Comparison of ENCODE assay signal across 43 cellular contexts in genomic region chr12:4401108-4401507, GRCh38. TPM values are rescaled to one million over a fixed set of nuclear protein-coding genes. Genes with fewer than 3 reads are reported as not detected.
"Had no signal": no experiment of that assay in that cellular context is flagged by ENCODE, and none has a peak within 500 bp of the region (broad histone marks: within the 10 kb centered on the region; RNA-seq: fewer than 3 reads in every experiment).

No MANE protein-coding gene starts in this region.

- H3K9me3 Mint-ChIP-seq: activated naive CD4-positive, alpha-beta T cell treated with anti-CD3 and anti-CD28 coated beads for 36 hours; activated naive CD4-positive, alpha-beta T cell treated with anti-CD3 and anti-CD28 coated beads, Interleukin-2, amount 10 ng/mL, durations not matched to agents 7 days and 5 days; activated naive CD4-positive, alpha-beta T cell treated with anti-CD3 and anti-CD28 coated beads, Interleukin-2, amount 50 U/mL, for 24 hours; activated naive CD4-positive, alpha-beta T cell treated with anti-CD3 and anti-CD28 coated beads, Interleukin-2, amount 50 U/mL, for 72 hours; activated naive CD8-positive, alpha-beta T cell treated with anti-CD3 and anti-CD28 coated beads, Interleukin-2, amount 10 ng/mL, durations not matched to agents 7 days and 5 days; activated naive CD8-positive, alpha-beta T cell treated with anti-CD3 and anti-CD28 coated beads, Interleukin-2, amount 50 U/mL, for 24 hours; activated T-cell treated with anti-CD3 and anti-CD28 coated beads, Interleukin-2, amount 50 U/mL, for 24 hours; activated T-cell treated with anti-CD3 and anti-CD28 coated beads, Interleukin-2, amount 50 U/mL, for 4 hours; activated T-cell treated with anti-CD3 and anti-CD28 coated beads, Interleukin-2, amount 50 U/mL, for 72 hours; activated T-helper 1 cell treated with anti-CD3 and anti-CD28 coated beads, Interleukin-12 subunit alpha, Interleukin-12 subunit beta, Interleukin-2, Interleukin-4 antibody, amounts not matched to agents 30 ng/mL and 10 ng/mL and 1 ng/mL, durations not matched to agents 14 hours and 24 hours and 36 hours; activated T-helper 17 cell treated with anti-CD3 and anti-CD28 coated beads, Interleukin-2, amount 50 U/mL, for 72 hours; activated T-helper 2 cell treated with anti-CD3 and anti-CD28 coated beads, Interferon-gamma antibody, Interleukin-2, Interleukin-4, amounts not matched to agents 10 μg/mL and 5 μg/mL and 100 μg/mL, durations not matched to agents 14 hours and 24 hours and 36 hours; central memory CD8-positive, alpha-beta T cell had no signal

- H3K36me3 Mint-ChIP-seq: activated naive CD4-positive, alpha-beta T cell treated with anti-CD3 and anti-CD28 coated beads, Interleukin-2, amount 10 ng/mL, durations not matched to agents 7 days and 5 days; activated naive CD4-positive, alpha-beta T cell treated with anti-CD3 and anti-CD28 coated beads, Interleukin-2, amount 50 U/mL, for 24 hours; activated naive CD4-positive, alpha-beta T cell treated with anti-CD3 and anti-CD28 coated beads, Interleukin-2, amount 50 U/mL, for 72 hours; activated naive CD8-positive, alpha-beta T cell; activated naive CD8-positive, alpha-beta T cell treated with anti-CD3 and anti-CD28 coated beads for 36 hours; activated naive CD8-positive, alpha-beta T cell treated with anti-CD3 and anti-CD28 coated beads, Interleukin-2, amount 10 ng/mL, durations not matched to agents 7 days and 5 days; brain had no signal

- FAIRE-seq: astrocyte, bronchial epithelial cell had no signal

- H3K4me3 Mint-ChIP-seq: activated naive CD4-positive, alpha-beta T cell treated with anti-CD3 and anti-CD28 coated beads for 36 hours; activated naive CD4-positive, alpha-beta T cell treated with anti-CD3 and anti-CD28 coated beads, Interleukin-2, amount 10 ng/mL, durations not matched to agents 7 days and 5 days; activated naive CD4-positive, alpha-beta T cell treated with anti-CD3 and anti-CD28 coated beads, Interleukin-2, amount 50 U/mL, for 24 hours; activated naive CD8-positive, alpha-beta T cell; activated naive CD8-positive, alpha-beta T cell treated with anti-CD3 and anti-CD28 coated beads for 36 hours; activated naive CD8-positive, alpha-beta T cell treated with anti-CD3 and anti-CD28 coated beads, Interleukin-2, amount 10 ng/mL, durations not matched to agents 7 days and 5 days; activated naive CD8-positive, alpha-beta T cell treated with anti-CD3 and anti-CD28 coated beads, Interleukin-2, amount 50 U/mL, for 24 hours; activated T-cell treated with anti-CD3 and anti-CD28 coated beads, Interleukin-2, amount 50 U/mL, for 24 hours; activated T-cell treated with anti-CD3 and anti-CD28 coated beads, Interleukin-2, amount 50 U/mL, for 4 hours; activated T-cell treated with anti-CD3 and anti-CD28 coated beads, Interleukin-2, amount 50 U/mL, for 72 hours; activated T-helper 1 cell treated with anti-CD3 and anti-CD28 coated beads, Interleukin-12 subunit alpha, Interleukin-12 subunit beta, Interleukin-2, Interleukin-4 antibody, amounts not matched to agents 30 ng/mL and 10 ng/mL and 1 ng/mL, durations not matched to agents 14 hours and 24 hours and 36 hours; activated T-helper 17 cell treated with anti-CD3 and anti-CD28 coated beads, Interleukin-2, amount 50 U/mL, for 72 hours; brain; central memory CD8-positive, alpha-beta T cell had no signal

- H3K4me1 ChIP-seq: adrenal gland, ascending aorta, body of pancreas, breast epithelium had no signal

- H3K27ac Mint-ChIP-seq: activated naive CD4-positive, alpha-beta T cell treated with anti-CD3 and anti-CD28 coated beads for 36 hours; activated naive CD4-positive, alpha-beta T cell treated with anti-CD3 and anti-CD28 coated beads, Interleukin-2, amount 10 ng/mL, durations not matched to agents 7 days and 5 days; activated naive CD4-positive, alpha-beta T cell treated with anti-CD3 and anti-CD28 coated beads, Interleukin-2, amount 50 U/mL, for 24 hours; activated naive CD4-positive, alpha-beta T cell treated with anti-CD3 and anti-CD28 coated beads, Interleukin-2, amount 50 U/mL, for 72 hours; activated naive CD8-positive, alpha-beta T cell; activated naive CD8-positive, alpha-beta T cell treated with anti-CD3 and anti-CD28 coated beads for 36 hours; activated naive CD8-positive, alpha-beta T cell treated with anti-CD3 and anti-CD28 coated beads, Interleukin-2, amount 10 ng/mL, durations not matched to agents 7 days and 5 days; activated naive CD8-positive, alpha-beta T cell treated with anti-CD3 and anti-CD28 coated beads, Interleukin-2, amount 50 U/mL, for 24 hours; activated T-cell treated with anti-CD3 and anti-CD28 coated beads, Interleukin-2, amount 50 U/mL, for 24 hours; activated T-cell treated with anti-CD3 and anti-CD28 coated beads, Interleukin-2, amount 50 U/mL, for 72 hours; activated T-helper 1 cell treated with anti-CD3 and anti-CD28 coated beads, Interleukin-12 subunit alpha, Interleukin-12 subunit beta, Interleukin-2, Interleukin-4 antibody, amounts not matched to agents 30 ng/mL and 10 ng/mL and 1 ng/mL, durations not matched to agents 14 hours and 24 hours and 36 hours; activated T-helper 17 cell treated with anti-CD3 and anti-CD28 coated beads, Interleukin-2, amount 50 U/mL, for 72 hours; activated T-helper 2 cell treated with anti-CD3 and anti-CD28 coated beads, Interferon-gamma antibody, Interleukin-2, Interleukin-4, amounts not matched to agents 10 μg/mL and 5 μg/mL and 100 μg/mL, durations not matched to agents 14 hours and 24 hours and 36 hours; brain had no signal

- H3K4me1 Mint-ChIP-seq: activated naive CD4-positive, alpha-beta T cell treated with anti-CD3 and anti-CD28 coated beads, Interleukin-2, amount 10 ng/mL, durations not matched to agents 7 days and 5 days; activated naive CD4-positive, alpha-beta T cell treated with anti-CD3 and anti-CD28 coated beads, Interleukin-2, amount 50 U/mL, for 24 hours; activated naive CD8-positive, alpha-beta T cell treated with anti-CD3 and anti-CD28 coated beads for 36 hours; activated naive CD8-positive, alpha-beta T cell treated with anti-CD3 and anti-CD28 coated beads, Interleukin-2, amount 10 ng/mL, durations not matched to agents 7 days and 5 days; activated naive CD8-positive, alpha-beta T cell treated with anti-CD3 and anti-CD28 coated beads, Interleukin-2, amount 50 U/mL, for 24 hours; activated T-helper 17 cell treated with anti-CD3 and anti-CD28 coated beads, Interleukin-2, amount 50 U/mL, for 72 hours; brain; central memory CD8-positive, alpha-beta T cell had no signal

- H3K4me3 ChIP-seq: adrenal gland, ascending aorta, body of pancreas, breast epithelium, cardiac muscle cell had no signal

- H3K27me3 ChIP-seq: adrenal gland, ascending aorta, body of pancreas, brain microvascular endothelial cell, breast epithelium, cardiac muscle cell had no signal

- H3K36me3 ChIP-seq: adrenal gland, ascending aorta, brain microvascular endothelial cell, breast epithelium, cardiac muscle cell had no signal

- H3K27ac ChIP-seq: adrenal gland, ascending aorta, body of pancreas, brain microvascular endothelial cell, breast epithelium, cardiac muscle cell had no signal

- DNase-seq: activated effector memory CD4-positive, alpha-beta T cell treated with anti-CD3 and anti-CD28 coated beads, Interleukin-2, amount 50 U/mL, for 16 hours; activated effector memory CD4-positive, alpha-beta T cell treated with Interleukin-2 at 50 U/mL for 16 hours; activated gamma-delta T cell; activated gamma-delta T cell treated with Interleukin-2 at 50 U/mL for 16 hours; activated naive CD4-positive, alpha-beta T cell; activated naive CD4-positive, alpha-beta T cell treated with anti-CD3 and anti-CD28 coated beads for 36 hours; activated naive CD4-positive, alpha-beta T cell treated with anti-CD3 and anti-CD28 coated beads, Interleukin-2, amount 10 ng/mL, durations not matched to agents 7 days and 5 days; activated naive CD4-positive, alpha-beta T cell treated with anti-CD3 and anti-CD28 coated beads, Interleukin-2, amount 50 U/mL, for 16 hours; activated naive CD4-positive, alpha-beta T cell treated with Interleukin-2 at 50 U/mL for 16 hours; activated naive CD8-positive, alpha-beta T cell treated with anti-CD3 and anti-CD28 coated beads for 36 hours; activated naive CD8-positive, alpha-beta T cell treated with anti-CD3 and anti-CD28 coated beads, Interleukin-2, amount 10 ng/mL, durations not matched to agents 7 days and 5 days; activated naive CD8-positive, alpha-beta T cell treated with anti-CD3 and anti-CD28 coated beads, Interleukin-2, amount 50 U/mL, for 24 hours; activated T-cell treated with anti-CD3 and anti-CD28 coated beads, Interleukin-2, amount 50 U/mL, for 24 hours; activated T-cell treated with anti-CD3 and anti-CD28 coated beads, Interleukin-2, amount 50 U/mL, for 4 hours; activated T-cell treated with anti-CD3 and anti-CD28 coated beads, Interleukin-2, amount 50 U/mL, for 48 hours; activated T-cell treated with anti-CD3 and anti-CD28 coated beads, Interleukin-2, amount 50 U/mL, for 72 hours; adrenal gland; amniotic stem cell; amygdala; anterior cingulate cortex; aorta; body of pancreas; brain microvascular endothelial cell; caudate nucleus; central memory CD4-positive, alpha-beta T cell; cerebellar nuclear complex had no signal

- ATAC-seq: activated naive CD4-positive, alpha-beta T cell treated with anti-CD3 and anti-CD28 coated beads, Interleukin-2, amount 50 U/mL, for 72 hours; activated naive CD8-positive, alpha-beta T cell treated with anti-CD3 and anti-CD28 coated beads, Interleukin-2, amount 50 U/mL, for 24 hours; activated T-cell treated with anti-CD3 and anti-CD28 coated beads, Interleukin-2, amount 50 U/mL, for 4 hours; activated T-cell treated with anti-CD3 and anti-CD28 coated beads, Interleukin-2, amount 50 U/mL, for 72 hours; activated T-helper 17 cell treated with anti-CD3 and anti-CD28 coated beads, Interleukin-2, amount 50 U/mL, for 72 hours; body of pancreas had no signal

- H3K9me3 ChIP-seq: adrenal gland, ascending aorta, body of pancreas, breast epithelium had no signal

RNA-seq across cellular contexts. Expression of gene FGF23, which starts 21.6 kb away (rescaled TPM):
- total RNA-seq: activated naive CD4-positive, alpha-beta T cell treated with anti-CD3 and anti-CD28 coated beads for 36 hours; activated naive CD4-positive, alpha-beta T cell treated with anti-CD3 and anti-CD28 coated beads, Interleukin-2, amount 50 U/mL, for 72 hours; activated naive CD8-positive, alpha-beta T cell treated with anti-CD3 and anti-CD28 coated beads for 36 hours; activated naive CD8-positive, alpha-beta T cell treated with anti-CD3 and anti-CD28 coated beads, Interleukin-2, amount 10 ng/mL, durations not matched to agents 7 days and 5 days; activated T-cell treated with anti-CD3 and anti-CD28 coated beads, Interleukin-2, amount 50 U/mL, for 4 hours; activated T-cell treated with anti-CD3 and anti-CD28 coated beads, Interleukin-2, amount 50 U/mL, for 72 hours; activated T-helper 1 cell treated with anti-CD3 and anti-CD28 coated beads, Interleukin-12 subunit alpha, Interleukin-12 subunit beta, Interleukin-2, Interleukin-4 antibody, amounts not matched to agents 30 ng/mL and 10 ng/mL and 1 ng/mL, durations not matched to agents 14 hours and 24 hours and 36 hours; activated T-helper 17 cell treated with anti-CD3 and anti-CD28 coated beads, Interleukin-2, amount 50 U/mL, for 72 hours; activated T-helper 2 cell treated with anti-CD3 and anti-CD28 coated beads, Interferon-gamma antibody, Interleukin-2, Interleukin-4, amounts not matched to agents 10 μg/mL and 5 μg/mL and 100 μg/mL, durations not matched to agents 14 hours and 24 hours and 36 hours; aorta; ascending aorta; astrocyte; body of pancreas; breast epithelium; bronchial epithelial cell; cerebellum; chondrocyte had no signal
- polyA plus RNA-seq: adipose tissue, aorta had no signal

RNA-seq across cellular contexts. Expression of gene FGF6, which starts 44.5 kb away (rescaled TPM):
- total RNA-seq: activated naive CD4-positive, alpha-beta T cell treated with anti-CD3 and anti-CD28 coated beads for 36 hours; activated naive CD4-positive, alpha-beta T cell treated with anti-CD3 and anti-CD28 coated beads, Interleukin-2, amount 50 U/mL, for 72 hours; activated naive CD8-positive, alpha-beta T cell treated with anti-CD3 and anti-CD28 coated beads for 36 hours; activated naive CD8-positive, alpha-beta T cell treated with anti-CD3 and anti-CD28 coated beads, Interleukin-2, amount 10 ng/mL, durations not matched to agents 7 days and 5 days; activated T-cell treated with anti-CD3 and anti-CD28 coated beads, Interleukin-2, amount 50 U/mL, for 4 hours; activated T-cell treated with anti-CD3 and anti-CD28 coated beads, Interleukin-2, amount 50 U/mL, for 72 hours; activated T-helper 1 cell treated with anti-CD3 and anti-CD28 coated beads, Interleukin-12 subunit alpha, Interleukin-12 subunit beta, Interleukin-2, Interleukin-4 antibody, amounts not matched to agents 30 ng/mL and 10 ng/mL and 1 ng/mL, durations not matched to agents 14 hours and 24 hours and 36 hours; activated T-helper 17 cell treated with anti-CD3 and anti-CD28 coated beads, Interleukin-2, amount 50 U/mL, for 72 hours; activated T-helper 2 cell treated with anti-CD3 and anti-CD28 coated beads, Interferon-gamma antibody, Interleukin-2, Interleukin-4, amounts not matched to agents 10 μg/mL and 5 μg/mL and 100 μg/mL, durations not matched to agents 14 hours and 24 hours and 36 hours; adrenal gland; aorta; ascending aorta; astrocyte; body of pancreas; breast epithelium; bronchial epithelial cell; cardiac muscle cell; cardiac septum; cerebellum; chondrocyte had no signal
- polyA plus RNA-seq: adipose tissue, adrenal gland, aorta, cardiac muscle cell had no signal
